In the genomic region with DNA sequence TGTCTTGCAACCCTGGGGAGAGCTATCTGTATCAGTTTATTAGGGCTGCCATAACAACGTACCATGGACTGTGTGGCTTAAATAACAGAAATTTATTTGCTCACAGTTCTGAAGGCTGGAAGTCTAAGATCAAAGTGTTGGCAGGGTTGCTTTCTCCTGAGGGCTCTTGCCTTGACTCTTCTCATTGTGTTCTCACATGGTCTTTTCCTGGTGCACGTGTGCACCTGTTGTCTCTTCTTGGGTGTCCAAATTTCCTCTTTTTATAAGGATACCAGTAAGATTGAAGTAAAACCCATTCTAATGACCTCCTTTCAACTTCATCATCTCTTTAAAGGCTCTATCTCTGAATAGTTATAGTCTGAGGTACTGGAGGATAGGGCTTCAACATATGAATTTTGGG, we compare ENCODE assay signal across 8 cellular contexts.
"Had no signal": no experiment of that assay in that cellular context is flagged by ENCODE, and none has a peak within 500 bp of the region (broad histone marks: within the 10 kb centered on the region; RNA-seq: fewer than 3 reads in every experiment).

No MANE protein-coding gene starts in this region.

- FAIRE-seq: G401.6, GM12878, GM12891, GM12892, GM18507, GM19239 had no signal

- ATAC-seq: GM12878 had no signal

- H3K4me3 ChIP-seq: GM12878 had no signal

- DNase-seq: GDM1, GF-D8 had no signal
